ENCODE assay signal across 16 cellular contexts in the genomic region with DNA sequence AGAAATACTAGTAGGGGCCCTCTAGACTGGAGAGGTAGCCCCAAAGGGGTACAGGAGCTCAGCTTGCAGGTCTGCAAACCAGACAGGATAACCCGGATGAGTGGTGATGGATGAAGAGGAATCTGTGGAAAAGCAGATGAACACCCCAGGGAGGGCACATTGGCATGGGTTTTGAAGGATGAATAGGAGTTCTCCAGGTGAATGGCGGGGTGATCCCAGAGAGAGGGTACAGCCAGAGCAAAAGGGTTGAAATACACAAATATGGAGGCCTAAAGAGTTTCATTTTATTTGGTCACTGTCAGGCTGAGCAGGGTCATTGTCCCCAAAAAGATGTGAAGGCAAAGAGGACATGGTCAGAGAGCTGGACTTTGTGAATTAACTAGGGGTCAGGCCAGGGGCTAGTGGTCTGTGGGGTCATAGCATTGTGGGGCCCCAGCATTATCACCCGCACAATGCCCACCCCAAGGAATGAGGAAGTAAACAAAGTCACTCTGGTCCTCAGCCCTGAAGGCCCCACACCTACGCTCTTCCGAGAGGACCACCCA. TPM values are rescaled to one million over a fixed set of nuclear protein-coding genes. Genes with fewer than 3 reads are reported as not detected.
DNase-seq lines count a peak whose midpoint lies in the region; ATAC-seq, FAIRE-seq and TF ChIP-seq lines count a peak whose summit lies in the region.
"Had no signal": no experiment of that assay in that cellular context is flagged by ENCODE, and none has a peak within 500 bp of the region (broad histone marks: within the 10 kb centered on the region; RNA-seq: fewer than 3 reads in every experiment).

No MANE protein-coding gene starts in this region.

- peak overlapping the region; percentile 92 to 96 for H3K27ac ChIP-seq in A549
- no peak overlapping the region for H3K27ac ChIP-seq in duodenal mucosa (ENCODE audit: low read depth, low read length)

- 0 out of 3 replicates have a peak overlapping the region, but pooled peaks have one; percentile 11 for H3K4me3 ChIP-seq in A549
- peak overlapping the region in 1 of 2 donors; percentile 29 for H3K4me3 ChIP-seq in duodenal mucosa (ENCODE audit: low read depth in 1 of 2, low read length in 2 of 2)

- H3K4me1 ChIP-seq in A549 (peaks cover 71% of the 10 kb centered on the region), duodenal mucosa (ENCODE audit: control insufficient read depth in 1 of 2, insufficient read depth in 2 of 2, low read length in 2 of 2) (peaks cover 43 to 48% of the 10 kb centered on the region in 2 donors)

- H3K4me2 ChIP-seq in A549, result peak overlapping the region; percentile 90

- no peaks in the 10 kb centered on the region for H3K9me3 ChIP-seq in A549
- no peaks in the 10 kb centered on the region for H3K9me3 ChIP-seq in duodenal mucosa (ENCODE audit: control insufficient read depth in 1 of 2, low read length in 2 of 2)

- TF ChIP-seq POLR2A in A549 (IDR thresholded peaks at IDR 0.05; ENCODE audit: low read length), result no peak

- FAIRE-seq in A549 (lab: Jason Lieb, UNC) (no peak), GM19239 (lab: Jason Lieb, UNC) (no peak)
- FAIRE-seq: bronchial epithelial cell had no signal

- peak overlapping the region in 2 of 4 donors; percentile 12 to 64 for H3K4me3 Mint-ChIP-seq in IgD-negative memory B cell
- peak overlapping the region; percentile 75 for H3K4me3 Mint-ChIP-seq in nephron progenitor cell
- H3K4me3 Mint-ChIP-seq: activated naive CD8-positive, alpha-beta T cell; activated T-cell treated with anti-CD3 and anti-CD28 coated beads, Interleukin-2, amount 50 U/mL, for 24 hours had no signal

- H3K36me3 Mint-ChIP-seq in IgD-negative memory B cell, result no peaks in the 10 kb centered on the region
- peaks cover 19% of the 10 kb centered on the region for H3K36me3 Mint-ChIP-seq in nephron progenitor cell (ENCODE audit: low read depth)
- H3K36me3 Mint-ChIP-seq: activated naive CD8-positive, alpha-beta T cell had no signal

- H3K36me3 ChIP-seq in duodenal mucosa (ENCODE audit: control insufficient read depth in 1 of 2, insufficient read depth in 2 of 2, low read length in 2 of 2), result peaks cover 7 to 17% of the 10 kb centered on the region in 2 donors

- no peak for TF ChIP-seq EP300 in A549 (IDR thresholded peaks at IDR 0.05)

- TF ChIP-seq RAD21 in A549 (conservative IDR thresholded peaks at IDR 0.05 in 1 of 2, IDR thresholded peaks at IDR 0.05 in 1 of 2), result no peak

- 87% methylated on average over 5 of the region's 5 CpGs for WGBS in A549 (ENCODE audit: missing lambda C conversion rate)

- POLR2A ChIA-PET in A549 (lab: Yijun Ruan, JAX), result no interaction called here

- ATAC-seq in A549 (no peak), HG03025 (IDR thresholded peaks at IDR 0.05; ENCODE audit: low FRiP score, unreplicated experiment) (no peak)

- peak overlapping the region in 2 of 3 donors; percentile 72 to 84 for H3K27ac Mint-ChIP-seq in IgD-negative memory B cell
- H3K27ac Mint-ChIP-seq in nephron progenitor cell, result peak overlapping the region; percentile 93
- H3K27ac Mint-ChIP-seq: activated naive CD8-positive, alpha-beta T cell; activated T-cell treated with anti-CD3 and anti-CD28 coated beads, Interleukin-2, amount 50 U/mL, for 24 hours had no signal

- H3K9me3 Mint-ChIP-seq in IgD-negative memory B cell, result no peaks in the 10 kb centered on the region
- H3K9me3 Mint-ChIP-seq in nephron progenitor cell, result no peaks in the 10 kb centered on the region
- H3K9me3 Mint-ChIP-seq: activated T-cell treated with anti-CD3 and anti-CD28 coated beads, Interleukin-2, amount 50 U/mL, for 24 hours had no signal

- H3K27me3 Mint-ChIP-seq in IgD-negative memory B cell (no peaks in the 10 kb centered on the region), nephron progenitor cell (ENCODE audit: low read depth, poor library complexity) (no peaks in the 10 kb centered on the region)
- H3K27me3 Mint-ChIP-seq: activated naive CD8-positive, alpha-beta T cell had no signal

- peak overlapping the region; percentile 43 to 48 for H3K9ac ChIP-seq in duodenal mucosa (ENCODE audit: low read depth in 1 of 2, low read length in 2 of 2)

- DNase-seq in A549 (ENCODE audit: low read depth in 1 of 2, low spot score in 1 of 2) (no peak), nephron progenitor cell (no peak), GM19239 (ENCODE audit: insufficient read length, low spot score) (no peak), hepatic stellate cell (ENCODE audit: low spot score) (no peak), NCI-H1092 treated with DMSO at 0.1 percent for 48 hours (lab: John Stamatoyannopoulos, UW) (no peak)
- DNase-seq: activated T-cell treated with anti-CD3 and anti-CD28 coated beads, Interleukin-2, amount 50 U/mL, for 24 hours; GF-D8; HCEC 1CT; NCI-H1930; NCI-H510A had no signal

- no peaks in the 10 kb centered on the region for H3K27me3 ChIP-seq in duodenal mucosa (ENCODE audit: control insufficient read depth in 1 of 2, insufficient read depth in 2 of 2, low read length in 2 of 2)

- CTCF ChIA-PET in A549 (lab: Yijun Ruan, JAX), result interaction anchor here (0.6 to 10.0 kb wide), 6 partner anchors 9 to 478 kb away, joined by 3 to 62 read pairs (median 3); no protein-coding TSS in a partner anchor

- H3K4me1 Mint-ChIP-seq in IgD-negative memory B cell (peaks cover 4 to 8% (median 5%) of the 10 kb centered on the region in 3 donors), nephron progenitor cell (peaks cover 68% of the 10 kb centered on the region)

- TF ChIP-seq CTCF in A549 (IDR thresholded peaks at IDR 0.05) (no peak), nephron progenitor cell (IDR thresholded peaks at IDR 0.05) (no peak)

TF ChIP-seq in A549, 52 proteins besides CTCF, POLR2A, EP300 and RAD21:
- TF ChIP-seq, protein P1, sequence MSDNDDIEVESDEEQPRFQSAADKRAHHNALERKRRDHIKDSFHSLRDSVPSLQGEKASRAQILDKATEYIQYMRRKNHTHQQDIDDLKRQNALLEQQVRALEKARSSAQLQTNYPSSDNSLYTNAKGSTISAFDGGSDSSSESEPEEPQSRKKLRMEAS (IDR thresholded peaks at IDR 0.05), result 0 out of 2 replicates have a peak, but pooled peaks have one; percentile 37
- TF ChIP-seq ZSCAN20 (CRISPR knock-in tag; IDR thresholded peaks at IDR 0.05), result no peak

RNA-seq across cellular contexts. Expression of a gene that starts 4.8 kb away (rescaled TPM):
- 30.4 and 31.9 TPM in 2 replicates for polyA plus RNA-seq in A549 (2011; rRNA removed)
- polyA plus RNA-seq in A549 (2012; cell fraction: cytosol; rRNA removed), result 68.5 and 118 TPM in 2 replicates
- polyA plus RNA-seq in A549 (2012; cell fraction: nucleus; rRNA removed), result 86.5 and 152 TPM in 2 replicates
- polyA plus RNA-seq in A549 (2017; fragmentation: RNase III; extraction: RNeasy Plus Mini Kit Qiagen cat#74134 plus additional on column Dnase treatment), result 37.7 to 42.4 TPM (median 42.1 TPM) in 3 replicates
- 18.0 and 28.2 TPM in 2 replicates for polyA minus RNA-seq in A549 (2011; rRNA and poly(A)+ RNA removed)
- 1.3 TPM for polyA plus RNA-seq in IgD-negative memory B cell

RNA-seq across cellular contexts. Expression of a gene that starts 14.9 kb away (rescaled TPM):
- polyA plus RNA-seq in A549 (2011; rRNA removed) (5.5 and 8.5 TPM in 2 replicates), A549 (2017; fragmentation: RNase III; extraction: RNeasy Plus Mini Kit Qiagen cat#74134 plus additional on column Dnase treatment) (6.0 to 10.7 TPM (median 9.2 TPM) in 3 replicates), IgD-negative memory B cell (46.0 TPM)
- 7.7 and 9.8 TPM in 2 replicates for polyA plus RNA-seq in A549 (2012; cell fraction: cytosol; rRNA removed)
- 9.2 and 9.3 TPM in 2 replicates for polyA plus RNA-seq in A549 (2012; cell fraction: nucleus; rRNA removed)
- 6.3 and 6.7 TPM in 2 replicates for polyA minus RNA-seq in A549 (2011; rRNA and poly(A)+ RNA removed)

RNA-seq across cellular contexts. Expression of a gene that starts 23.6 kb away (rescaled TPM):
- polyA plus RNA-seq in A549 (2011; rRNA removed) (0.03 and 0.04 TPM in 2 replicates), A549 (2017; fragmentation: RNase III; extraction: RNeasy Plus Mini Kit Qiagen cat#74134 plus additional on column Dnase treatment) (not detected in 3 replicates), IgD-negative memory B cell (not detected)
- 0.03 TPM in 2 replicates for polyA plus RNA-seq in A549 (2012; cell fraction: cytosol; rRNA removed)
- polyA plus RNA-seq in A549 (2012; cell fraction: nucleus; rRNA removed), result 0.10 and 0.12 TPM in 2 replicates
- 0.08 TPM in 1 of 2 replicates, not detected in the other for polyA minus RNA-seq in A549 (2011; rRNA and poly(A)+ RNA removed)
- polyA plus RNA-seq: fibroblast of lung had no signal

RNA-seq across cellular contexts. Expression of a gene that starts 25.8 kb away (rescaled TPM):
- polyA plus RNA-seq in A549 (2011; rRNA removed), result 10.1 and 10.2 TPM in 2 replicates
- polyA plus RNA-seq in A549 (2012; cell fraction: cytosol; rRNA removed), result 23.8 and 28.6 TPM in 2 replicates
- 18.2 and 19.8 TPM in 2 replicates for polyA plus RNA-seq in A549 (2012; cell fraction: nucleus; rRNA removed)
- 15.5 to 18.4 TPM (median 16.5 TPM) in 3 replicates for polyA plus RNA-seq in A549 (2017; fragmentation: RNase III; extraction: RNeasy Plus Mini Kit Qiagen cat#74134 plus additional on column Dnase treatment)
- polyA minus RNA-seq in A549 (2011; rRNA and poly(A)+ RNA removed), result 8.7 and 11.7 TPM in 2 replicates
- polyA plus RNA-seq in IgD-negative memory B cell, result 52.5 TPM

RNA-seq across cellular contexts. Expression of a gene that starts 26.3 kb away (rescaled TPM):
- polyA plus RNA-seq in A549 (2011; rRNA removed) (52.1 and 56.0 TPM in 2 replicates), A549 (2017; fragmentation: RNase III; extraction: RNeasy Plus Mini Kit Qiagen cat#74134 plus additional on column Dnase treatment) (64.0 to 67.6 TPM (median 65.7 TPM) in 3 replicates), IgD-negative memory B cell (115 TPM)
- 86.5 and 87.5 TPM in 2 replicates for polyA plus RNA-seq in A549 (2012; cell fraction: cytosol; rRNA removed)
- 96.9 and 101 TPM in 2 replicates for polyA plus RNA-seq in A549 (2012; cell fraction: nucleus; rRNA removed)
- polyA minus RNA-seq in A549 (2011; rRNA and poly(A)+ RNA removed), result 18.7 and 20.4 TPM in 2 replicates

Comparison
In these comparisons a context has a peak if more than half of its experiments do, and no peak if none do; other contexts are left out.
1. RNA of a gene that starts 4.8 kb away (polyA plus RNA-seq): 30.4 to 152 TPM in A549; 1.3 TPM in IgD-negative memory B cell (single experiment); every median in the first group is over 10 times any median in the second.